In the genomic region with DNA sequence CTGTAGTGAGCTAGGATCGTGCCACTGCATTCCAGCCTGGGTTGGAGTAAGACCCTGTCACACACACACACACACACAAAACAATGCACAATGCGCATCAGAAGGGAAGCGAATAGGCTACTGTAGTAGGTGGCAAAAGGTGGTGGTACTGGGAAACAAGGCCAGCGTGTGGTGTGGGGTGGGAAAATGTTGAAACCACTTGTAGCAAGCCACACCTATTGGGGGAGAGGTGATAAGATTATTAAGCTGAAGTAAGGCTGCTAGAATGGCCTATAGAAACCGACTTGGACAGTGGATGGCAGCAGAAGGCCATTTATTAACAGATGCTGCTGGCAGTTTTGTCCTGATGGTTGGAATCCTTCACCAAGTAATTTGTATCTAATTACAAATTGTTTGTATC, we compare ENCODE assay signal across 8 cellular contexts. TPM values are rescaled to one million over a fixed set of nuclear protein-coding genes. Genes with fewer than 3 reads are reported as not detected.
DNase-seq lines count a peak whose midpoint lies in the region; ATAC-seq and TF ChIP-seq lines count a peak whose summit lies in the region.

No MANE protein-coding gene starts in this region.

- CTCF ChIA-PET in activated naive CD4-positive, alpha-beta T cell treated with anti-CD3 and anti-CD28 coated beads, Interleukin-2, amount 10 ng/mL, durations not matched to agents 7 days and 5 days (lab: Charles Lee) = interaction anchor here (1.0 kb wide), 2 partner anchors 9 to 11 kb away, joined by 3 read pairs; no protein-coding TSS in a partner anchor

- H3K4me3 Mint-ChIP-seq in activated naive CD4-positive, alpha-beta T cell treated with anti-CD3 and anti-CD28 coated beads, Interleukin-2, amount 10 ng/mL, durations not matched to agents 7 days and 5 days = peak overlapping the region; percentile 97

- no peak overlapping the region for H3K27ac ChIP-seq in suprapubic skin

- H3K27me3 Mint-ChIP-seq in activated naive CD4-positive, alpha-beta T cell treated with anti-CD3 and anti-CD28 coated beads, Interleukin-2, amount 10 ng/mL, durations not matched to agents 7 days and 5 days = peaks cover 7% of the 10 kb centered on the region

- H3K4me1 Mint-ChIP-seq in activated naive CD4-positive, alpha-beta T cell treated with anti-CD3 and anti-CD28 coated beads, Interleukin-2, amount 10 ng/mL, durations not matched to agents 7 days and 5 days = peaks cover 59% of the 10 kb centered on the region

- peaks cover 34% of the 10 kb centered on the region for H3K4me1 ChIP-seq in suprapubic skin

- no peak for ATAC-seq in activated naive CD4-positive, alpha-beta T cell treated with anti-CD3 and anti-CD28 coated beads, Interleukin-2, amount 50 U/mL, for 72 hours
- no peak for ATAC-seq in GM18870 (IDR thresholded peaks at IDR 0.05; ENCODE audit: unreplicated experiment)
- no peak for ATAC-seq in HG02852 (IDR thresholded peaks at IDR 0.05; ENCODE audit: unreplicated experiment)

- TF ChIP-seq CTCF in fibroblast of mammary gland (conservative IDR thresholded peaks at IDR 0.05; ENCODE audit: control insufficient read depth, insufficient read depth, low read depth, low read length) (peak; percentile 12), suprapubic skin (IDR thresholded peaks at IDR 0.05) (no peak)

- no peaks in the 10 kb centered on the region for H3K27me3 ChIP-seq in suprapubic skin

- peak overlapping the region; percentile 40 for H3K4me3 ChIP-seq in fibroblast of mammary gland (ENCODE audit: control insufficient read depth, low read depth, low read length)
- peak overlapping the region; percentile 84 for H3K4me3 ChIP-seq in suprapubic skin

- no peak for TF ChIP-seq POLR2A in suprapubic skin (IDR thresholded peaks at IDR 0.05)

- DNase-seq in activated naive CD4-positive, alpha-beta T cell treated with anti-CD3 and anti-CD28 coated beads, Interleukin-2, amount 10 ng/mL, durations not matched to agents 7 days and 5 days = no peak
- no peak for DNase-seq in activated naive CD4-positive, alpha-beta T cell treated with anti-CD3 and anti-CD28 coated beads, Interleukin-2, amount 50 U/mL, for 72 hours (ENCODE audit: low spot score in 2 of 2)
- DNase-seq in SW480 (ENCODE audit: low spot score) = peak; percentile 40
- DNase-seq in fibroblast of mammary gland (ENCODE audit: low read depth) = peak; percentile 56
- no peak for DNase-seq in suprapubic skin (ENCODE audit: low spot score in 2 of 2)
- no peak for DNase-seq in activated naive CD4-positive, alpha-beta T cell treated with anti-CD3 and anti-CD28 coated beads, Interleukin-2, amount 50 U/mL, for 16 hours

- H3K36me3 ChIP-seq in suprapubic skin = peaks cover 45% of the 10 kb centered on the region

- no peaks in the 10 kb centered on the region for H3K9me3 Mint-ChIP-seq in activated naive CD4-positive, alpha-beta T cell treated with anti-CD3 and anti-CD28 coated beads, Interleukin-2, amount 10 ng/mL, durations not matched to agents 7 days and 5 days
- no peaks in the 10 kb centered on the region for H3K9me3 Mint-ChIP-seq in activated naive CD4-positive, alpha-beta T cell treated with anti-CD3 and anti-CD28 coated beads, Interleukin-2, amount 50 U/mL, for 72 hours

- 57% methylated on average over 5 of the region's 5 CpGs for WGBS in suprapubic skin

- H3K36me3 Mint-ChIP-seq in activated naive CD4-positive, alpha-beta T cell treated with anti-CD3 and anti-CD28 coated beads, Interleukin-2, amount 10 ng/mL, durations not matched to agents 7 days and 5 days = peaks cover 61% of the 10 kb centered on the region
- H3K36me3 Mint-ChIP-seq in activated naive CD4-positive, alpha-beta T cell treated with anti-CD3 and anti-CD28 coated beads, Interleukin-2, amount 50 U/mL, for 72 hours = peaks cover 26 to 63% of the 10 kb centered on the region in 2 donors

- TF ChIP-seq EP300 in suprapubic skin (IDR thresholded peaks at IDR 0.05) = no peak

- no peaks in the 10 kb centered on the region for H3K9me3 ChIP-seq in suprapubic skin

- H3K27ac Mint-ChIP-seq in activated naive CD4-positive, alpha-beta T cell treated with anti-CD3 and anti-CD28 coated beads, Interleukin-2, amount 10 ng/mL, durations not matched to agents 7 days and 5 days = no peak overlapping the region
- H3K27ac Mint-ChIP-seq in activated naive CD4-positive, alpha-beta T cell treated with anti-CD3 and anti-CD28 coated beads, Interleukin-2, amount 50 U/mL, for 72 hours = peak overlapping the region in 1 of 2 donors; percentile 31

RNA-seq across cellular contexts. Expression of a gene that starts 7.2 kb away (rescaled TPM):
- 10 to 100 TPM; 26.7 to 28.7 TPM for total RNA-seq in activated naive CD4-positive, alpha-beta T cell treated with anti-CD3 and anti-CD28 coated beads, Interleukin-2, amount 50 U/mL, for 72 hours
- 10 to 100 TPM; 12.7 to 26.0 (median 22.5) TPM for total RNA-seq in suprapubic skin

RNA-seq across cellular contexts. Expression of a gene that starts 10.8 kb away (rescaled TPM):
- 100 to 1,000 TPM in 1 of 2 donors, 10 to 100 TPM in 1; 56.7 to 118 TPM for total RNA-seq in activated naive CD4-positive, alpha-beta T cell treated with anti-CD3 and anti-CD28 coated beads, Interleukin-2, amount 50 U/mL, for 72 hours
- 100 to 1,000 TPM in 3 of 4 donors, 10 to 100 TPM in 1; 86.4 to 203 (median 121) TPM for total RNA-seq in suprapubic skin

RNA-seq across cellular contexts. Expression of a gene that starts 30.5 kb away (rescaled TPM):
- total RNA-seq in activated naive CD4-positive, alpha-beta T cell treated with anti-CD3 and anti-CD28 coated beads, Interleukin-2, amount 50 U/mL, for 72 hours = 100 to 1,000 TPM; 101 TPM
- 10 to 100 TPM; 68.8 to 74.4 (median 70.8) TPM for total RNA-seq in suprapubic skin

RNA-seq across cellular contexts. Expression of a gene that starts 36.8 kb away (rescaled TPM):
- 10 to 100 TPM; 66.1 to 76.9 TPM for total RNA-seq in activated naive CD4-positive, alpha-beta T cell treated with anti-CD3 and anti-CD28 coated beads, Interleukin-2, amount 50 U/mL, for 72 hours
- 10 to 100 TPM; 27.4 to 56.5 (median 37.6) TPM for total RNA-seq in suprapubic skin

Comparison
In these comparisons a context has a peak if more than half of its experiments do, and no peak if none do; other contexts are left out.
1. DNase-seq: peak in SW480 (single experiment) and fibroblast of mammary gland (single experiment); none in activated naive CD4-positive, alpha-beta T cell treated with anti-CD3 and anti-CD28 coated beads, Interleukin-2, amount 10 ng/mL, durations not matched to agents 7 days and 5 days (single experiment), activated naive CD4-positive, alpha-beta T cell treated with anti-CD3 and anti-CD28 coated beads, Interleukin-2, amount 50 U/mL, for 72 hours (0 of 2), suprapubic skin (0 of 2) and activated naive CD4-positive, alpha-beta T cell treated with anti-CD3 and anti-CD28 coated beads, Interleukin-2, amount 50 U/mL, for 16 hours (single experiment).